6 cellular contexts compared by ENCODE assay signal in genomic region chr15:42491540-42492225, GRCh38. TPM values are rescaled to one million over a fixed set of nuclear protein-coding genes. Genes with fewer than 3 reads are reported as not detected.
DNase-seq lines count a peak whose midpoint lies in the region; ATAC-seq and TF ChIP-seq lines count a peak whose summit lies in the region.

No MANE protein-coding gene starts in this region.

- H3K36me3 Mint-ChIP-seq in CD4-positive, alpha-beta memory T cell: peaks cover 4 to 24% of the 10 kb centered on the region in 2 donors

- no peak for DNase-seq in CD4-positive, alpha-beta memory T cell
- DNase-seq in kidney glomerular epithelial cell (lab: John Stamatoyannopoulos, UW) (peak; percentile 79), left colon (no peak)

- no peak for TF ChIP-seq CTCF in VCaP (conservative IDR thresholded peaks at IDR 0.05)

- peak overlapping the region; percentile 92 to 100 (median 98) for H3K4me3 Mint-ChIP-seq in CD4-positive, alpha-beta memory T cell

- no peaks in the 10 kb centered on the region for H3K9me3 ChIP-seq in CD4-positive, alpha-beta memory T cell (ENCODE audit: control insufficient read depth in 1 of 2, low read length in 2 of 2)

- no peaks in the 10 kb centered on the region for H3K36me3 ChIP-seq in CD4-positive, alpha-beta memory T cell (ENCODE audit: insufficient read depth, low read length)

- intact Hi-C loops in CD4-positive, alpha-beta memory T cell (cut with micrococcal nuclease): loop anchor here (2.0 to 5.0 kb wide), 4 partner anchors 21 to 429 kb away; partner anchors contain the start of genes GANC, HAUS2, LRRC57 and TMEM87A
- intact Hi-C loops in left colon (cut with DNase I, micrococcal nuclease): no loop called here

- peak overlapping the region; percentile 97 to 100 (median 99) for H3K27ac Mint-ChIP-seq in CD4-positive, alpha-beta memory T cell

- H3K27me3 ChIP-seq in CD4-positive, alpha-beta memory T cell (ENCODE audit: insufficient read depth, low read length): no peaks in the 10 kb centered on the region

- H3K27ac ChIP-seq in CD4-positive, alpha-beta memory T cell (ENCODE audit: low read depth, low read length): peak overlapping the region; percentile 89
- H3K27ac ChIP-seq in VCaP: peak overlapping the region; percentile 79

- peaks cover 44 to 70% (median 59%) of the 10 kb centered on the region in 4 donors for H3K4me1 Mint-ChIP-seq in CD4-positive, alpha-beta memory T cell

- CTCF ChIA-PET in CD4-positive, alpha-beta memory T cell (lab: Charles Lee; ENCODE audit: partially characterized antibody): interaction anchor here (1.0 kb wide), 1 partner anchor 22 kb away, joined by 4 read pairs; no protein-coding TSS in a partner anchor

- POLR2A ChIA-PET in CD4-positive, alpha-beta memory T cell (lab: Charles Lee; ENCODE audit: partially characterized antibody): interaction anchor here (0.7 to 2.9 kb wide), 21 partner anchors 8 to 1260 kb away, joined by 3 to 42 read pairs (median 5); partner anchors contain the start of genes CHP1, EHD4, GANC and HAUS2

- peaks cover 56% of the 10 kb centered on the region for H3K4me1 ChIP-seq in CD4-positive, alpha-beta memory T cell (ENCODE audit: insufficient read depth, low read length)

- no peaks in the 10 kb centered on the region for H3K27me3 Mint-ChIP-seq in CD4-positive, alpha-beta memory T cell

- peak overlapping the region; percentile 75 to 83 for H3K4me3 ChIP-seq in CD4-positive, alpha-beta memory T cell (ENCODE audit: low read length in 2 of 2)

- peaks cover 0 to 5% (median 0%) of the 10 kb centered on the region in 8 donors for H3K9me3 Mint-ChIP-seq in CD4-positive, alpha-beta memory T cell

- ATAC-seq in HG02938 (IDR thresholded peaks at IDR 0.05; ENCODE audit: unreplicated experiment): no peak
- ATAC-seq in HG02885 (IDR thresholded peaks at IDR 0.05; ENCODE audit: poor library complexity, unreplicated experiment): no peak
- ATAC-seq in left colon: no peak

RNA-seq across cellular contexts. Expression of gene ZNF106, which starts 0.7 kb away (rescaled TPM):
- total RNA-seq in CD4-positive, alpha-beta memory T cell: 10 to 100 TPM; 41.1 to 47.5 TPM
- 10 to 100 TPM; 16.1 to 53.2 TPM for polyA plus RNA-seq in CD4-positive, alpha-beta memory T cell
- total RNA-seq in left colon: 10 to 100 TPM; 32.8 to 48.6 TPM

RNA-seq across cellular contexts. Expression of gene SNAP23, which starts 3.8 kb away (rescaled TPM):
- total RNA-seq in CD4-positive, alpha-beta memory T cell: 10 to 100 TPM; 70.6 to 72.0 TPM
- polyA plus RNA-seq in CD4-positive, alpha-beta memory T cell: 10 to 100 TPM; 81.9 to 92.3 TPM
- 10 to 100 TPM; 62.4 to 97.3 TPM for total RNA-seq in left colon

RNA-seq across cellular contexts. Expression of gene LRRC57, which starts 56.9 kb away (rescaled TPM):
- total RNA-seq in CD4-positive, alpha-beta memory T cell: 10 to 100 TPM; 19.0 to 20.0 TPM
- polyA plus RNA-seq in CD4-positive, alpha-beta memory T cell: 1 to 10 TPM; 6.6 to 9.2 TPM
- total RNA-seq in left colon: 10 to 100 TPM; 27.4 to 32.2 TPM

RNA-seq across cellular contexts. Expression of gene HAUS2, which starts 57.0 kb away (rescaled TPM):
- total RNA-seq in CD4-positive, alpha-beta memory T cell: 10 to 100 TPM; 16.4 to 20.0 TPM
- 10 to 100 TPM; 26.4 to 28.2 TPM for polyA plus RNA-seq in CD4-positive, alpha-beta memory T cell
- 10 to 100 TPM; 10.5 to 13.2 TPM for total RNA-seq in left colon
